ENCODE assay signal across 11 cellular contexts in genomic region chr15:57377478-57377847, GRCh38. TPM values are rescaled to one million over a fixed set of nuclear protein-coding genes. Genes with fewer than 3 reads are reported as not detected.
DNase-seq lines count a peak whose midpoint lies in the region; ATAC-seq and TF ChIP-seq lines count a peak whose summit lies in the region.
"Had no signal": no experiment of that assay in that cellular context is flagged by ENCODE, and none has a peak within 500 bp of the region (broad histone marks: within the 10 kb centered on the region; RNA-seq: fewer than 3 reads in every experiment).

No MANE protein-coding gene starts in this region.

- H3K4me3 ChIP-seq in HUES6 (ENCODE audit: low read depth, low read length) (peak overlapping the region; percentile 79), dorsolateral prefrontal cortex (peak overlapping the region in 54 of 59 donors; percentile 52 to 78 (median 67)), mesendoderm (ENCODE audit: low read length) (peak overlapping the region; percentile 69)

- H3K27me3 ChIP-seq in HUES6 (ENCODE audit: control insufficient read depth, insufficient read depth, low read length) (no peaks in the 10 kb centered on the region; the same call in 1 of the 2 replicates), dorsolateral prefrontal cortex (peaks cover 0 to 29% (median 4%) of the 10 kb centered on the region in 45 donors), mesendoderm (ENCODE audit: insufficient read depth, low read length, poor library complexity) (no peaks in the 10 kb centered on the region)

- TF ChIP-seq CTCF in dorsolateral prefrontal cortex (IDR thresholded peaks at IDR 0.05 in 54 of 56, conservative IDR thresholded peaks at IDR 0.05 in 2 of 56; ENCODE audit: low read depth in 1 of 56, partially characterized antibody in 56 of 56): no peak

- no peak overlapping the region for H2BK120ac ChIP-seq in mesendoderm (ENCODE audit: low read depth, low read length)

- H4K5ac ChIP-seq in mesendoderm (ENCODE audit: low read length): no peak overlapping the region

- H2BK5ac ChIP-seq in mesendoderm (ENCODE audit: low read length): no peak overlapping the region

- peak overlapping the region; percentile 86 for H3K4me2 ChIP-seq in mesendoderm (ENCODE audit: low read length)

- no peak overlapping the region for H3K23ac ChIP-seq in mesendoderm (ENCODE audit: low read length)

- H2AK5ac ChIP-seq in mesendoderm (ENCODE audit: low read length): no peak overlapping the region

- H3K56ac ChIP-seq in mesendoderm (ENCODE audit: low read length): peak overlapping the region; percentile 89

- H3K4me1 ChIP-seq in HUES6 (ENCODE audit: control insufficient read depth, insufficient read depth, low read length) (peaks cover 47% of the 10 kb centered on the region), mesendoderm (ENCODE audit: control insufficient read depth, low read depth, low read length) (peaks cover 8% of the 10 kb centered on the region)

- H3K36me3 ChIP-seq in HUES6 (ENCODE audit: control insufficient read depth, insufficient read depth, low read length): no peaks in the 10 kb centered on the region
- H3K36me3 ChIP-seq in mesendoderm (ENCODE audit: control insufficient read depth, insufficient read depth, low read length): no peaks in the 10 kb centered on the region

- intact Hi-C loops in dorsolateral prefrontal cortex (cut with DNase I): no loop called here

- no peak overlapping the region for H2BK15ac ChIP-seq in mesendoderm (replicated peaks; ENCODE audit: low read depth)

- no CpG with 5 or more reads among the region's 4 CpGs for WGBS in mesendoderm (ENCODE audit: extremely low coverage, insufficient coverage, low lambda C conversion rate)

- peaks cover 7% of the 10 kb centered on the region for H3K79me1 ChIP-seq in mesendoderm (ENCODE audit: low read length)

- DNase-seq in 8988T (peak; percentile 57), dorsolateral prefrontal cortex (no peak), mesendoderm (no peak), NCI-H1048 (lab: John Stamatoyannopoulos, UW) (no peak), GM03348 (ENCODE audit: low spot score) (no peak)
- no peak for DNase-seq in activated CD4-positive, CD25-positive, alpha-beta regulatory T cell treated with anti-CD3 and anti-CD28 coated beads, Interleukin-2, amount 50 U/mL, for 72 hours
- DNase-seq: activated CD4-positive, CD25-positive, alpha-beta regulatory T cell; cortex of kidney; DMS 273 treated with DMSO at 0.1 percent for 48 hours had no signal

- no peak overlapping the region for H3K4ac ChIP-seq in mesendoderm (ENCODE audit: low read depth, low read length)

- ATAC-seq in GM19397 (IDR thresholded peaks at IDR 0.05; ENCODE audit: unreplicated experiment): no peak

- H3K79me2 ChIP-seq in mesendoderm (ENCODE audit: control insufficient read depth, insufficient read depth, low read length): peaks cover 5% of the 10 kb centered on the region

- H3K9me3 ChIP-seq in HUES6 (ENCODE audit: control insufficient read depth, insufficient read depth, low read depth, low read length): no peaks in the 10 kb centered on the region

- peak overlapping the region; percentile 62 for H3K9ac ChIP-seq in HUES6 (ENCODE audit: low read length)
- peak overlapping the region; percentile 79 for H3K9ac ChIP-seq in mesendoderm (ENCODE audit: low read length)

- no peak overlapping the region for H3K18ac ChIP-seq in mesendoderm (ENCODE audit: low read length)

- H4K8ac ChIP-seq in mesendoderm (ENCODE audit: low read depth, low read length): no peak overlapping the region

- no peak overlapping the region for H3K27ac ChIP-seq in HUES6 (ENCODE audit: low read depth, low read length)
- H3K27ac ChIP-seq in dorsolateral prefrontal cortex: peak overlapping the region in 18 of 59 donors; percentile 3 to 75 (median 48)
- H3K27ac ChIP-seq in mesendoderm (ENCODE audit: low read depth, low read length): no peak overlapping the region

RNA-seq across cellular contexts. Expression of gene CGNL1, which starts 1.2 kb away (rescaled TPM):
- 10 to 100 TPM; 10.6 to 65.4 (median 22.7) TPM for total RNA-seq in dorsolateral prefrontal cortex
- polyA plus RNA-seq in mesendoderm (2013, experiment 1 of 2): 8.1 TPM
- polyA plus RNA-seq in mesendoderm (2013, experiment 2 of 2): 8.8 TPM
